In genomic region chr2:44578401-44579135, GRCh38 we compare ENCODE assay signal across 8 cellular contexts.
DNase-seq lines count a peak whose midpoint lies in the region; ATAC-seq lines count a peak whose summit lies in the region.

No MANE protein-coding gene starts in this region.

- no peaks in the 10 kb centered on the region for H3K4me1 ChIP-seq in mesenchymal stem cell (ENCODE audit: control insufficient read depth, insufficient read depth, low read depth, low read length)

- H2BK15ac ChIP-seq in mesenchymal stem cell (ENCODE audit: low read depth, poor library complexity, severe bottlenecking): no peak overlapping the region

- H3K79me1 ChIP-seq in mesenchymal stem cell (replicated peaks; ENCODE audit: low read length, poor library complexity, severe bottlenecking): peaks cover 8% of the 10 kb centered on the region

- 95% methylated on average over 3 of the region's 3 CpGs for WGBS in mesenchymal stem cell

- no peaks in the 10 kb centered on the region for H3K27me3 ChIP-seq in mesenchymal stem cell (ENCODE audit: control insufficient read depth in 1 of 2, insufficient read depth in 1 of 2, low read length in 2 of 2)

- no peak overlapping the region for H2AK5ac ChIP-seq in mesenchymal stem cell (ENCODE audit: low read length, severe bottlenecking)

- no peak overlapping the region for H3K18ac ChIP-seq in mesenchymal stem cell (ENCODE audit: low read depth in 1 of 2, low read length in 2 of 2)

- H3K9me3 ChIP-seq in mesenchymal stem cell (ENCODE audit: control insufficient read depth, low read length): no peaks in the 10 kb centered on the region

- H3K36me3 Mint-ChIP-seq in T-helper 2 cell treated with Interferon-gamma antibody and Interleukin-4, amounts not matched to agents 5 μg/mL and 100 μg/mL, for 36 hours (ENCODE audit: low read depth): no peaks in the 10 kb centered on the region

- H3K23ac ChIP-seq in mesenchymal stem cell (ENCODE audit: low read length in 2 of 2): no peak overlapping the region

- no peak overlapping the region for H4K8ac ChIP-seq in mesenchymal stem cell (ENCODE audit: low read length)

- H2BK12ac ChIP-seq in mesenchymal stem cell (ENCODE audit: low read length in 2 of 2): no peak overlapping the region

- peak; percentile 24 for DNase-seq in GM04504 (ENCODE audit: low read depth)
- no peak for DNase-seq in T-helper 2 cell treated with Interferon-gamma antibody and Interleukin-4, amounts not matched to agents 5 μg/mL and 100 μg/mL, for 36 hours (ENCODE audit: low spot score)
- peak; percentile 81 for DNase-seq in mesenchymal stem cell
- no peak for DNase-seq in stimulated activated CD8-positive, alpha-beta memory T cell treated with anti-CD3 and anti-CD28 coated beads, Interleukin-4, amount 100 ng/mL, for 48 hours
- no peak for DNase-seq in HK-2 (ENCODE audit: unreplicated experiment)
- no peak for DNase-seq in COR-L47 (lab: John Stamatoyannopoulos, UW)

- H4K91ac ChIP-seq in mesenchymal stem cell (ENCODE audit: low read length): no peak overlapping the region

- H2BK120ac ChIP-seq in mesenchymal stem cell (ENCODE audit: low read depth, low read length): no peak overlapping the region

- peak; percentile 60 for ATAC-seq in HG02678 (IDR thresholded peaks at IDR 0.05; ENCODE audit: unreplicated experiment)
- ATAC-seq in HG03342 (IDR thresholded peaks at IDR 0.05; ENCODE audit: unreplicated experiment): no peak

- H3K4me3 ChIP-seq in mesenchymal stem cell (ENCODE audit: insufficient read depth in 1 of 2, low read depth in 1 of 2, low read length in 2 of 2): peak overlapping the region in 1 of 2 experiments; percentile 65

- H3K27ac Mint-ChIP-seq in T-helper 2 cell treated with Interferon-gamma antibody and Interleukin-4, amounts not matched to agents 5 μg/mL and 100 μg/mL, for 36 hours: peak overlapping the region; percentile 1

- H3K4me1 Mint-ChIP-seq in T-helper 2 cell treated with Interferon-gamma antibody and Interleukin-4, amounts not matched to agents 5 μg/mL and 100 μg/mL, for 36 hours (ENCODE audit: low read depth): peaks cover 16% of the 10 kb centered on the region

- peak overlapping the region; percentile 42 for H3K4me3 Mint-ChIP-seq in T-helper 2 cell treated with Interferon-gamma antibody and Interleukin-4, amounts not matched to agents 5 μg/mL and 100 μg/mL, for 36 hours

- H3K4ac ChIP-seq in mesenchymal stem cell (ENCODE audit: low read depth in 1 of 2, low read length in 2 of 2): no peak overlapping the region

- peak overlapping the region; percentile 72 for H3K9ac ChIP-seq in mesenchymal stem cell (ENCODE audit: low read length)

- peak overlapping the region; percentile 10 for H3K27ac ChIP-seq in mesenchymal stem cell (ENCODE audit: low read length, poor library complexity, severe bottlenecking)

- H3K36me3 ChIP-seq in mesenchymal stem cell (ENCODE audit: control insufficient read depth in 1 of 2, insufficient read depth in 2 of 2, low read depth in 1 of 2, low read length in 2 of 2): no peaks in the 10 kb centered on the region

- H2BK5ac ChIP-seq in mesenchymal stem cell (ENCODE audit: low read depth, low read length, poor library complexity, severe bottlenecking): no peak overlapping the region

- no peak overlapping the region for H3K14ac ChIP-seq in mesenchymal stem cell (ENCODE audit: low read length in 2 of 2)

- H3K27me3 Mint-ChIP-seq in T-helper 2 cell treated with Interferon-gamma antibody and Interleukin-4, amounts not matched to agents 5 μg/mL and 100 μg/mL, for 36 hours (ENCODE audit: low read depth): no peaks in the 10 kb centered on the region

- H2AFZ ChIP-seq in mesenchymal stem cell (ENCODE audit: low read depth, low read length): no peak overlapping the region

- no peaks in the 10 kb centered on the region for H3K9me3 Mint-ChIP-seq in T-helper 2 cell treated with Interferon-gamma antibody and Interleukin-4, amounts not matched to agents 5 μg/mL and 100 μg/mL, for 36 hours

- H3K4me2 ChIP-seq in mesenchymal stem cell (ENCODE audit: low read length, poor library complexity, severe bottlenecking): no peak overlapping the region

Comparison
In these comparisons a context has a peak if more than half of its experiments do, and no peak if none do; other contexts are left out.
1. DNase-seq: peak in GM04504 (single experiment) and mesenchymal stem cell (single experiment); none in T-helper 2 cell treated with Interferon-gamma antibody and Interleukin-4, amounts not matched to agents 5 μg/mL and 100 μg/mL, for 36 hours (single experiment), stimulated activated CD8-positive, alpha-beta memory T cell treated with anti-CD3 and anti-CD28 coated beads, Interleukin-4, amount 100 ng/mL, for 48 hours (single experiment), HK-2 (single experiment) and COR-L47 (single experiment).